ENCODE assay signal across 14 cellular contexts in genomic region chr3:196163687-196164493, GRCh38. TPM values are rescaled to one million over a fixed set of nuclear protein-coding genes. Genes with fewer than 3 reads are reported as not detected.
A peak's percentile ranks its signal among the peaks of the same experiment; 100 is the strongest.
DNase-seq lines count a peak whose midpoint lies in the region; ATAC-seq and TF ChIP-seq lines count a peak whose summit lies in the region.
"Had no signal": no experiment of that assay in that cellular context is flagged by ENCODE, and none has a peak within 500 bp of the region (broad histone marks: within the 10 kb centered on the region; RNA-seq: fewer than 3 reads in every experiment).

No MANE protein-coding gene starts in this region.

- H3K36me3 ChIP-seq in heart right ventricle = no peaks in the 10 kb centered on the region
- no peaks in the 10 kb centered on the region for H3K36me3 ChIP-seq in psoas muscle (ENCODE audit: insufficient read depth in 1 of 2, low read depth in 1 of 2)

- H3K27ac ChIP-seq in heart right ventricle = peak overlapping the region in 9 of 10 donors; percentile 20 to 75 (median 62)
- H3K27ac ChIP-seq in psoas muscle = peak overlapping the region; percentile 87
- H3K27ac ChIP-seq: C4-2B, dorsolateral prefrontal cortex had no signal

- H3K4me3 Mint-ChIP-seq in activated CD4-positive, alpha-beta T cell treated with anti-CD3 and anti-CD28 coated beads, Interleukin-2, amount 10 ng/mL, durations not matched to agents 7 days and 5 days = no peak overlapping the region
- H3K4me3 Mint-ChIP-seq: stimulated activated naive B cell treated with anti-CD40 and anti-IgM and Interleukin-4, amounts not matched to agents 10 μg/mL and 1 μg/mL and 100 μg/mL, for 72 hours had no signal

- no peaks in the 10 kb centered on the region for H3K36me3 Mint-ChIP-seq in activated CD4-positive, alpha-beta T cell treated with anti-CD3 and anti-CD28 coated beads, Interleukin-2, amount 10 ng/mL, durations not matched to agents 7 days and 5 days (ENCODE audit: low read depth)
- H3K36me3 Mint-ChIP-seq: stimulated activated naive B cell treated with anti-CD40 and anti-IgM and Interleukin-4, amounts not matched to agents 10 μg/mL and 1 μg/mL and 100 μg/mL, for 72 hours had no signal

- H3K27ac Mint-ChIP-seq in activated CD4-positive, alpha-beta T cell treated with anti-CD3 and anti-CD28 coated beads, Interleukin-2, amount 10 ng/mL, durations not matched to agents 7 days and 5 days = no peak overlapping the region
- H3K27ac Mint-ChIP-seq: stimulated activated naive B cell treated with anti-CD40 and anti-IgM and Interleukin-4, amounts not matched to agents 10 μg/mL and 1 μg/mL and 100 μg/mL, for 72 hours had no signal

- ATAC-seq in heart right ventricle = peak; percentile 61 to 88 (median 83)
- peak; percentile 85 to 95 (median 90) for ATAC-seq in psoas muscle
- ATAC-seq: stimulated activated naive B cell treated with anti-CD40 and anti-IgM and Interleukin-4, amounts not matched to agents 10 μg/mL and 1 μg/mL and 100 μg/mL, for 72 hours had no signal

- WGBS in heart right ventricle, 2 donors = 48 to 53% methylated on average over 24 of the region's 24 CpGs
- WGBS in psoas muscle, 3 donors = 18 to 30% (median 24%) methylated on average over 24 of the region's 24 CpGs

- no peaks in the 10 kb centered on the region for H3K27me3 Mint-ChIP-seq in activated CD4-positive, alpha-beta T cell treated with anti-CD3 and anti-CD28 coated beads, Interleukin-2, amount 10 ng/mL, durations not matched to agents 7 days and 5 days
- H3K27me3 Mint-ChIP-seq: stimulated activated naive B cell treated with anti-CD40 and anti-IgM and Interleukin-4, amounts not matched to agents 10 μg/mL and 1 μg/mL and 100 μg/mL, for 72 hours had no signal

- H3K4me3 ChIP-seq in heart right ventricle = peak overlapping the region in 9 of 10 donors; percentile 8 to 44 (median 39)
- peak overlapping the region; percentile 61 for H3K4me3 ChIP-seq in psoas muscle
- H3K4me3 ChIP-seq: dorsolateral prefrontal cortex had no signal

- H3K27me3 ChIP-seq in heart right ventricle (no peaks in the 10 kb centered on the region), psoas muscle (ENCODE audit: insufficient read depth in 3 of 3, low read length in 2 of 3) (no peaks in the 10 kb centered on the region)
- H3K27me3 ChIP-seq: dorsolateral prefrontal cortex had no signal

- DNase-seq in HuH-7 (ENCODE audit: low spot score) (peak; percentile 80), RPMI7951 (ENCODE audit: low read depth) (peak; percentile 30), heart right ventricle (peak; percentile 31 to 46), psoas muscle (peak; percentile 42 to 74), HK-2 (ENCODE audit: unreplicated experiment) (no peak), GDM1 (lab: John Stamatoyannopoulos, UW) (no peak)
- DNase-seq in activated CD4-positive, alpha-beta T cell treated with anti-CD3 and anti-CD28 coated beads, Interleukin-2, amount 10 ng/mL, durations not matched to agents 7 days and 5 days = no peak
- no peak for DNase-seq in stimulated activated naive CD4-positive, alpha-beta T cell (lab: John Stamatoyannopoulos, UW)
- DNase-seq: NCI-H1694; NK-92 treated with Interleukin-12 subunit alpha and Interleukin-12 subunit beta, amount 100 ng/mL, for 24 hours; stimulated activated CD4-positive, alpha-beta T cell treated with anti-CD3 and anti-CD28 coated beads, Interleukin-1b, Interleukin-23, amount 100 ng/mL, for 48 hours; stimulated activated naive B cell treated with anti-CD40 and anti-IgM and Interleukin-4, amounts not matched to agents 10 μg/mL and 1 μg/mL and 100 μg/mL, for 72 hours had no signal

- CTCF ChIA-PET in activated CD4-positive, alpha-beta T cell treated with anti-CD3 and anti-CD28 coated beads, Interleukin-2, amount 10 ng/mL, durations not matched to agents 7 days and 5 days (lab: Charles Lee) = interaction anchor here (0.9 to 1.0 kb wide), 2 partner anchors 9 to 11 kb away, joined by 3 to 5 read pairs; no protein-coding TSS in a partner anchor

- H3K9me3 ChIP-seq in heart right ventricle = no peaks in the 10 kb centered on the region
- no peaks in the 10 kb centered on the region for H3K9me3 ChIP-seq in psoas muscle

- H3K4me1 Mint-ChIP-seq in activated CD4-positive, alpha-beta T cell treated with anti-CD3 and anti-CD28 coated beads, Interleukin-2, amount 10 ng/mL, durations not matched to agents 7 days and 5 days = peaks cover 20% of the 10 kb centered on the region

- H3K4me1 ChIP-seq in heart right ventricle (peaks cover 0 to 25% (median 6%) of the 10 kb centered on the region in 9 donors), psoas muscle (peaks cover 12% of the 10 kb centered on the region)

- intact Hi-C loops in heart right ventricle (cut with DNase I) (no loop called here), psoas muscle (cut with DNase I) (loop anchor here (1.0 to 5.0 kb wide), 2 partner anchors 67 to 83 kb away; no protein-coding TSS in a partner anchor)

- POLR2A ChIA-PET in activated CD4-positive, alpha-beta T cell treated with anti-CD3 and anti-CD28 coated beads, Interleukin-2, amount 10 ng/mL, durations not matched to agents 7 days and 5 days (lab: Charles Lee) = no interaction called here

- H3K9me3 Mint-ChIP-seq in activated CD4-positive, alpha-beta T cell treated with anti-CD3 and anti-CD28 coated beads, Interleukin-2, amount 10 ng/mL, durations not matched to agents 7 days and 5 days = no peaks in the 10 kb centered on the region

- TF ChIP-seq CTCF in heart right ventricle (IDR thresholded peaks at IDR 0.05) = no peak
- TF ChIP-seq CTCF in psoas muscle (IDR thresholded peaks at IDR 0.05) = no peak

RNA-seq across cellular contexts. Expression of gene ZDHHC19, which starts 47.3 kb away (rescaled TPM):
- total RNA-seq in RPMI7951 (2014; rRNA removed; shearing (Covaris generic)) = not detected in 2 replicates
- total RNA-seq in heart right ventricle (1 to 10 TPM in 1 of 10 donors, under 1 TPM in 1, not detected in 8; 0.77 to 1.3 TPM), psoas muscle (1 to 10 TPM in 1 of 4 donors, under 1 TPM in 2, not detected in 1; 0.38 to 1.1 (median 0.43) TPM)
- polyA plus RNA-seq in heart right ventricle (under 1 TPM in 1 of 2 donors, not detected in 1; 0.19 TPM), psoas muscle (under 1 TPM in 2 of 3 donors, not detected in 1; 0.25 to 0.34 TPM)
- not detected for total RNA-seq in activated CD4-positive, alpha-beta T cell treated with anti-CD3 and anti-CD28 coated beads, Interleukin-2, amount 10 ng/mL, durations not matched to agents 7 days and 5 days

RNA-seq across cellular contexts. Expression of gene SLC51A, which starts 52.4 kb away (rescaled TPM):
- not detected in 2 replicates for total RNA-seq in RPMI7951 (2014; rRNA removed; shearing (Covaris generic))
- under 1 TPM in 3 of 10 donors, not detected in 7; 0.29 to 0.53 (median 0.52) TPM for total RNA-seq in heart right ventricle
- 1 to 10 TPM in 1 of 2 donors, under 1 TPM in 1; 0.23 to 1.0 TPM for polyA plus RNA-seq in heart right ventricle
- under 1 TPM in 1 of 4 donors, not detected in 3; 0.39 TPM for total RNA-seq in psoas muscle
- polyA plus RNA-seq in psoas muscle = under 1 TPM; 0.31 to 0.44 (median 0.40) TPM
- not detected for total RNA-seq in activated CD4-positive, alpha-beta T cell treated with anti-CD3 and anti-CD28 coated beads, Interleukin-2, amount 10 ng/mL, durations not matched to agents 7 days and 5 days

Comparison
In these comparisons a context has a peak if more than half of its experiments do, and no peak if none do; other contexts are left out.
1. DNase-seq: peak in HuH-7 (single experiment), RPMI7951 (single experiment), heart right ventricle (2 of 2) and psoas muscle (2 of 2); none in activated CD4-positive, alpha-beta T cell treated with anti-CD3 and anti-CD28 coated beads, Interleukin-2, amount 10 ng/mL, durations not matched to agents 7 days and 5 days (single experiment), stimulated activated naive CD4-positive, alpha-beta T cell (0 of 6), HK-2 (single experiment) and GDM1 (single experiment).
2. intact Hi-C loops: an anchor here in psoas muscle (1.0 to 5.0 kb wide); none called in heart right ventricle.